15 cellular contexts compared by ENCODE assay signal in the genomic region with DNA sequence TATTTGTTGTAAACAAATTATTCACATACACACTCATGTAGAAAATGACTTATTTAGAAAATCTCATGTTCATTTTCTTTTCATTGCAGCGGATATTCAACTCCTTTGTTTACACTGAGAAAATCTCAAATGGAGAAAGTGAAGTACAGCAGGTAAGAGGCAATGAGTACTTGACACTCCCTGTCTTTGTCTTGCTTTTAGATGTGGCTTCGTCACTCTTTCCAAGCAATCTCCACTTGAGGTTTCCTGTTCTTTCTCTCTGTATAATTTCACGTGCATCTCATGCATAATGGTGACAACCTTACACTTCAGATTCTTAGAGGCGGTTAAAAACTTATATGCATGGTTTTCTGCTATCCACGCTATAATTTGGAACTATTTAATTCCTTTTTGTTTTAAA.
DNase-seq lines count a peak whose midpoint lies in the region; ATAC-seq and TF ChIP-seq lines count a peak whose summit lies in the region.
"Had no signal": no experiment of that assay in that cellular context is flagged by ENCODE, and none has a peak within 500 bp of the region (broad histone marks: within the 10 kb centered on the region; RNA-seq: fewer than 3 reads in every experiment).

No MANE protein-coding gene starts in this region.

- peak; percentile 50 to 74 for ATAC-seq in CD4-positive, CD25-positive, alpha-beta regulatory T cell (ENCODE audit: low read depth in 2 of 2)
- peak; percentile 94 for ATAC-seq in activated naive CD8-positive, alpha-beta T cell treated with anti-CD3 and anti-CD28 coated beads, Interleukin-2, amount 50 U/mL, for 24 hours
- ATAC-seq: left colon had no signal

- no peak for TF ChIP-seq POLR2A in ovary (IDR thresholded peaks at IDR 0.05)

- peaks cover 0 to 30% (median 6%) of the 10 kb centered on the region in 4 donors for H3K4me1 Mint-ChIP-seq in CD4-positive, CD25-positive, alpha-beta regulatory T cell
- H3K4me1 Mint-ChIP-seq in activated naive CD8-positive, alpha-beta T cell treated with anti-CD3 and anti-CD28 coated beads, Interleukin-2, amount 50 U/mL, for 24 hours: peaks cover 39% of the 10 kb centered on the region

- no peak overlapping the region for H3K27ac Mint-ChIP-seq in CD4-positive, CD25-positive, alpha-beta regulatory T cell
- no peak overlapping the region for H3K27ac Mint-ChIP-seq in activated naive CD8-positive, alpha-beta T cell treated with anti-CD3 and anti-CD28 coated beads, Interleukin-2, amount 50 U/mL, for 24 hours
- H3K27ac Mint-ChIP-seq: CD8-positive, alpha-beta memory T cell; progenitor cell of endocrine pancreas; T-helper 1 cell treated with Interleukin-12 subunit alpha and Interleukin-12 subunit beta and Interleukin-4 antibody, amounts not matched to agents 30 μg/mL and 1 μg/mL, for 36 hours had no signal

- peaks cover 8% of the 10 kb centered on the region for H3K27me3 Mint-ChIP-seq in CD4-positive, CD25-positive, alpha-beta regulatory T cell
- H3K27me3 Mint-ChIP-seq in activated naive CD8-positive, alpha-beta T cell treated with anti-CD3 and anti-CD28 coated beads, Interleukin-2, amount 50 U/mL, for 24 hours: no peaks in the 10 kb centered on the region
- H3K27me3 Mint-ChIP-seq: progenitor cell of endocrine pancreas had no signal

- no peaks in the 10 kb centered on the region for H3K36me3 Mint-ChIP-seq in CD4-positive, CD25-positive, alpha-beta regulatory T cell
- no peaks in the 10 kb centered on the region for H3K36me3 Mint-ChIP-seq in activated naive CD8-positive, alpha-beta T cell treated with anti-CD3 and anti-CD28 coated beads, Interleukin-2, amount 50 U/mL, for 24 hours (ENCODE audit: low read depth)
- H3K36me3 Mint-ChIP-seq: CD8-positive, alpha-beta memory T cell had no signal

- peak in 2 of 3 experiments; percentile 68 to 79 for DNase-seq in NCI-H1417 (lab: John Stamatoyannopoulos, UW)
- DNase-seq in NCI-H1417 treated with DMSO at 0.1 percent for 48 hours (lab: John Stamatoyannopoulos, UW): no peak
- DNase-seq in CD4-positive, CD25-positive, alpha-beta regulatory T cell: peak in 2 of 3 donors; percentile 46 to 54
- peak; percentile 93 for DNase-seq in NCI-H2029 treated with DMSO at 0.1 percent for 48 hours (lab: John Stamatoyannopoulos, UW)
- DNase-seq in activated naive CD8-positive, alpha-beta T cell treated with anti-CD3 and anti-CD28 coated beads, Interleukin-2, amount 50 U/mL, for 24 hours: no peak
- DNase-seq in dermis blood vessel endothelial cell: no peak
- no peak for DNase-seq in superior temporal gyrus (ENCODE audit: extremely low spot score)
- no peak for DNase-seq in ovary
- DNase-seq: 8988T; left colon; stimulated activated CD4-positive, alpha-beta T cell treated with anti-CD3 and anti-CD28 coated beads, Interleukin-12 subunit alpha, Interleukin-12 subunit beta, amount 100 ng/mL, for 4 hours; substantia nigra had no signal

- H3K9me3 Mint-ChIP-seq in CD4-positive, CD25-positive, alpha-beta regulatory T cell: peaks cover 0 to 4% (median 0%) of the 10 kb centered on the region in 7 donors
- H3K9me3 Mint-ChIP-seq in activated naive CD8-positive, alpha-beta T cell treated with anti-CD3 and anti-CD28 coated beads, Interleukin-2, amount 50 U/mL, for 24 hours: no peaks in the 10 kb centered on the region
- H3K9me3 Mint-ChIP-seq: T-helper 1 cell treated with Interleukin-12 subunit alpha and Interleukin-12 subunit beta and Interleukin-4 antibody, amounts not matched to agents 30 μg/mL and 1 μg/mL, for 36 hours had no signal

- H3K27me3 ChIP-seq in CD4-positive, CD25-positive, alpha-beta regulatory T cell (ENCODE audit: control insufficient read depth, insufficient read depth, low read length): no peaks in the 10 kb centered on the region
- H3K27me3 ChIP-seq in ovary: no peaks in the 10 kb centered on the region

- no peaks in the 10 kb centered on the region for H3K9me3 ChIP-seq in CD4-positive, CD25-positive, alpha-beta regulatory T cell (ENCODE audit: control insufficient read depth in 2 of 2, low read length in 2 of 2)
- no peaks in the 10 kb centered on the region for H3K9me3 ChIP-seq in ovary

- H3K4me3 Mint-ChIP-seq in CD4-positive, CD25-positive, alpha-beta regulatory T cell: peak overlapping the region in 2 of 4 donors; percentile 35 to 39
- H3K4me3 Mint-ChIP-seq in activated naive CD8-positive, alpha-beta T cell treated with anti-CD3 and anti-CD28 coated beads, Interleukin-2, amount 50 U/mL, for 24 hours: no peak overlapping the region
- H3K4me3 Mint-ChIP-seq: T-helper 1 cell treated with Interleukin-12 subunit alpha and Interleukin-12 subunit beta and Interleukin-4 antibody, amounts not matched to agents 30 μg/mL and 1 μg/mL, for 36 hours had no signal

- TF ChIP-seq CTCF in ovary (IDR thresholded peaks at IDR 0.05): no peak

- no peak overlapping the region for H3K4me3 ChIP-seq in CD4-positive, CD25-positive, alpha-beta regulatory T cell (ENCODE audit: low read depth, low read length)
- H3K4me3 ChIP-seq in ovary: no peak overlapping the region

- H3K4me1 ChIP-seq in CD4-positive, CD25-positive, alpha-beta regulatory T cell (ENCODE audit: control insufficient read depth, insufficient read depth, low read length, poor library complexity, severe bottlenecking): peaks cover 4% of the 10 kb centered on the region
- peaks cover 12% of the 10 kb centered on the region for H3K4me1 ChIP-seq in ovary (ENCODE audit: insufficient read depth)

- no peak for TF ChIP-seq EP300 in ovary (IDR thresholded peaks at IDR 0.05)

- H3K36me3 ChIP-seq in CD4-positive, CD25-positive, alpha-beta regulatory T cell (ENCODE audit: control insufficient read depth, insufficient read depth, low read length): no peaks in the 10 kb centered on the region
- H3K36me3 ChIP-seq in ovary: no peaks in the 10 kb centered on the region

- WGBS in ovary, 3 donors: 82 to 93% (median 92%) methylated on average over 5 of the region's 5 CpGs

- no peak overlapping the region for H3K27ac ChIP-seq in CD4-positive, CD25-positive, alpha-beta regulatory T cell (ENCODE audit: insufficient read depth, low read length, poor library complexity, severe bottlenecking)
- H3K27ac ChIP-seq in ovary: no peak overlapping the region

- intact Hi-C loops in ovary (cut with DNase I): no loop called here

Comparison
In these comparisons a context has a peak if more than half of its experiments do, and no peak if none do; other contexts are left out.
1. DNase-seq: peak in NCI-H1417 (2 of 3), CD4-positive, CD25-positive, alpha-beta regulatory T cell (2 of 3) and NCI-H2029 treated with DMSO at 0.1 percent for 48 hours (single experiment); none in NCI-H1417 treated with DMSO at 0.1 percent for 48 hours (single experiment), activated naive CD8-positive, alpha-beta T cell treated with anti-CD3 and anti-CD28 coated beads, Interleukin-2, amount 50 U/mL, for 24 hours (single experiment), dermis blood vessel endothelial cell (single experiment), superior temporal gyrus (single experiment) and ovary (0 of 5).